25 cellular contexts compared by ENCODE assay signal in the genomic region with DNA sequence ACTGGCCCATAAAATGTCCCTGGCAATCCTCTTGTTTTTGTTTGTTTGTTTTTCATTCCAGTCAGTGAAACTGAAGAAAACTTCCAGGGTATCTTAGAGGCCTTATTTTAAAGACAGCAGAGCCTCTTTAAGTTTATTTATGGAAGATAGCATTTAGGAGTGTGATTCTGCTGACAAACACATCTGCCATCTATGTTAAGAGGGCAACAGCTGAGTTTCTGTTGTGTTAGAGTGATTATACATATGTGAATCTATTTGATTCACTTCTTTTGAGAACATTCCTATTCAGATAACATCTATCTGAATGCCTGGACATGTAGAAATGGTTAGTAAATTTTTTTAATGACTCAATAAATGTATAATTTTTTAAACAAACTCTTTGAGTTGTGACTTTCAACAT.
DNase-seq lines count a peak whose midpoint lies in the region; ATAC-seq and TF ChIP-seq lines count a peak whose summit lies in the region.
"Had no signal": no experiment of that assay in that cellular context is flagged by ENCODE, and none has a peak within 500 bp of the region (broad histone marks: within the 10 kb centered on the region; RNA-seq: fewer than 3 reads in every experiment).

No MANE protein-coding gene starts in this region.

- H3K4me2 ChIP-seq in SK-N-SH (no peak overlapping the region), mesenchymal stem cell (ENCODE audit: low read length, poor library complexity, severe bottlenecking) (no peak overlapping the region)

- H3K14ac ChIP-seq in mesenchymal stem cell (ENCODE audit: low read length in 2 of 2): no peak overlapping the region

- H3K9me2 ChIP-seq in SK-N-SH: no peaks in the 10 kb centered on the region; the same call in 1 of the 2 replicates

- no peak overlapping the region for H2BK12ac ChIP-seq in mesenchymal stem cell (ENCODE audit: low read length in 2 of 2)

- H3F3A ChIP-seq in SK-N-SH (replicated peaks; ENCODE audit: insufficient read depth): no peaks in the 10 kb centered on the region

- no peak for ATAC-seq in SK-N-SH treated with all-trans-retinoic acid at 6 μM for 48 hours
- no peak for ATAC-seq in HG03039 (IDR thresholded peaks at IDR 0.05; ENCODE audit: unreplicated experiment)
- no peak for ATAC-seq in GM21723 (IDR thresholded peaks at IDR 0.05; ENCODE audit: unreplicated experiment)
- no peak for ATAC-seq in GM18498 (IDR thresholded peaks at IDR 0.05; ENCODE audit: unreplicated experiment)
- ATAC-seq: HepG2, K562 had no signal

- H3K4me1 ChIP-seq in SK-N-SH (ENCODE audit: control insufficient read depth in 1 of 2, insufficient read depth in 2 of 2, low read depth in 1 of 2, low read length in 1 of 2) (no peaks in the 10 kb centered on the region), adipocyte (ENCODE audit: control insufficient read depth, insufficient read depth, low read length) (no peaks in the 10 kb centered on the region), mesenchymal stem cell (ENCODE audit: control insufficient read depth, insufficient read depth, low read depth, low read length) (no peaks in the 10 kb centered on the region)
- H3K4me1 ChIP-seq: BE2C had no signal

- H3K4ac ChIP-seq in mesenchymal stem cell (ENCODE audit: low read depth in 1 of 2, low read length in 2 of 2): no peak overlapping the region

- H4K8ac ChIP-seq in mesenchymal stem cell (ENCODE audit: low read length): no peak overlapping the region

- H3K9me3 ChIP-seq in SK-N-SH: no peaks in the 10 kb centered on the region
- peaks cover 3% of the 10 kb centered on the region for H3K9me3 ChIP-seq in adipocyte (ENCODE audit: control insufficient read depth, low read length)
- H3K9me3 ChIP-seq in mesenchymal stem cell (ENCODE audit: control insufficient read depth, low read length): peaks cover 8% of the 10 kb centered on the region
- H3K9me3 ChIP-seq: BE2C, MG63 had no signal

- no peaks in the 10 kb centered on the region for H3K36me3 ChIP-seq in SK-N-SH (replicated peaks in 1 of 2; ENCODE audit: control insufficient read depth in 1 of 2, insufficient read depth in 2 of 2, low read length in 1 of 2)
- H3K36me3 ChIP-seq in adipocyte (ENCODE audit: control insufficient read depth, insufficient read depth, low read length, severe bottlenecking): no peaks in the 10 kb centered on the region
- H3K36me3 ChIP-seq in mesenchymal stem cell (ENCODE audit: control insufficient read depth in 1 of 2, insufficient read depth in 2 of 2, low read depth in 1 of 2, low read length in 2 of 2): no peaks in the 10 kb centered on the region
- H3K36me3 ChIP-seq: BE2C, MG63 had no signal

- no peak overlapping the region for H2BK5ac ChIP-seq in mesenchymal stem cell (ENCODE audit: low read depth, low read length, poor library complexity, severe bottlenecking)

- H4K20me1 ChIP-seq in SK-N-SH (ENCODE audit: insufficient read depth): no peaks in the 10 kb centered on the region

- no peak overlapping the region for H3K23ac ChIP-seq in mesenchymal stem cell (ENCODE audit: low read length in 2 of 2)

- H3K9ac ChIP-seq in SK-N-SH (no peak overlapping the region), adipocyte (ENCODE audit: low read length) (no peak overlapping the region), mesenchymal stem cell (ENCODE audit: low read length) (no peak overlapping the region)

- H2AK5ac ChIP-seq in mesenchymal stem cell (ENCODE audit: low read length, severe bottlenecking): no peak overlapping the region

- POLR2A ChIA-PET in SK-N-SH (lab: Yijun Ruan, JAX): no interaction called here

- no peak for DNase-seq in SK-N-SH
- peak; percentile 22 for DNase-seq in adipocyte (ENCODE audit: low read depth)
- DNase-seq in mesenchymal stem cell: peak; percentile 52
- DNase-seq in NCI-H1105 (lab: John Stamatoyannopoulos, UW): no peak
- DNase-seq: BE2C, Calu3, DMS153, GF-D8, Kasumi-1, MG63, NCI-H1417, NCI-H1694, NCI-H2081, NCI-H226, NCI-H510A, NCI-H69, Right ventricle myocardium superior, RPMI8226 had no signal

- H2BK15ac ChIP-seq in mesenchymal stem cell (ENCODE audit: low read depth, poor library complexity, severe bottlenecking): no peak overlapping the region

- CTCF ChIA-PET in SK-N-SH (lab: Yijun Ruan, JAX): no interaction called here

- H3K27ac ChIP-seq in SK-N-SH (ENCODE audit: low read depth in 2 of 2, low read length in 1 of 2) (no peak overlapping the region), mesenchymal stem cell (ENCODE audit: low read length, poor library complexity, severe bottlenecking) (no peak overlapping the region)
- H3K27ac ChIP-seq: 22Rv1 had no signal

- no peak overlapping the region for H2BK120ac ChIP-seq in mesenchymal stem cell (ENCODE audit: low read depth, low read length)

- no peak overlapping the region for H3K18ac ChIP-seq in mesenchymal stem cell (ENCODE audit: low read depth in 1 of 2, low read length in 2 of 2)

- H3K79me2 ChIP-seq in SK-N-SH (ENCODE audit: insufficient read depth): no peaks in the 10 kb centered on the region

- TF ChIP-seq CTCF in SK-N-SH (IDR thresholded peaks at IDR 0.05): no peak

- no peak for TF ChIP-seq EP300 in SK-N-SH (IDR thresholded peaks at IDR 0.05; ENCODE audit: borderline replicate concordance in 1 of 2, low read depth in 1 of 2, low read length in 1 of 2)

- no peak for TF ChIP-seq RAD21 in SK-N-SH (IDR thresholded peaks at IDR 0.05; ENCODE audit: low read length)

- no peak overlapping the region for H4K91ac ChIP-seq in mesenchymal stem cell (ENCODE audit: low read length)

- H3K27me3 ChIP-seq in SK-N-SH (ENCODE audit: insufficient read depth) (no peaks in the 10 kb centered on the region), adipocyte (replicated peaks; ENCODE audit: control insufficient read depth, insufficient read depth, low read length) (no peaks in the 10 kb centered on the region), mesenchymal stem cell (ENCODE audit: control insufficient read depth in 1 of 2, insufficient read depth in 1 of 2, low read length in 2 of 2) (no peaks in the 10 kb centered on the region)
- H3K27me3 ChIP-seq: BE2C, MG63 had no signal

- no peak overlapping the region for H3K4me3 ChIP-seq in SK-N-SH (ENCODE audit: low read depth in 2 of 2, low read length in 1 of 2)
- no peak overlapping the region for H3K4me3 ChIP-seq in adipocyte (ENCODE audit: low read length)
- H3K4me3 ChIP-seq in mesenchymal stem cell (ENCODE audit: insufficient read depth in 1 of 2, low read depth in 1 of 2, low read length in 2 of 2): no peak overlapping the region
- H3K4me3 ChIP-seq: K562, MG63 had no signal

- H2AFZ ChIP-seq in SK-N-SH (ENCODE audit: low read depth) (no peak overlapping the region), mesenchymal stem cell (ENCODE audit: low read depth, low read length) (no peak overlapping the region)

- no peaks in the 10 kb centered on the region for H3K79me1 ChIP-seq in mesenchymal stem cell (replicated peaks; ENCODE audit: low read length, poor library complexity, severe bottlenecking)

TF ChIP-seq in SK-N-SH treated with all-trans-retinoic acid at 6 μM for 48 hours, 23 proteins besides CTCF, POLR2A, EP300 and RAD21:
- TF ChIP-seq PATZ1 (CRISPR knock-in tag; IDR thresholded peaks at IDR 0.05; ENCODE audit: borderline replicate concordance): no peak
- TF ChIP-seq ISL1 (CRISPR knock-in tag; IDR thresholded peaks at IDR 0.05): 0 out of 2 replicates have a peak, but pooled peaks have one; percentile 7

TF ChIP-seq in SK-N-SH, 30 proteins besides CTCF, POLR2A, EP300 and RAD21:
- no peak for TF ChIP-seq MXI1 (IDR thresholded peaks at IDR 0.05; ENCODE audit: low read depth, low read length)
- TF ChIP-seq IRF3 (IDR thresholded peaks at IDR 0.05; ENCODE audit: low read depth, low read length): no peak
- no peak for TF ChIP-seq RFX5 (IDR thresholded peaks at IDR 0.05; ENCODE audit: low read length)
- TF ChIP-seq SMC3 (IDR thresholded peaks at IDR 0.05; ENCODE audit: low read depth, low read length): no peak
- no peak for TF ChIP-seq RXRA (IDR thresholded peaks at IDR 0.05; ENCODE audit: borderline replicate concordance, low read depth)
- TF ChIP-seq TAF1 (IDR thresholded peaks at IDR 0.05; ENCODE audit: borderline replicate concordance, low read depth, low read length): no peak
- TF ChIP-seq USF1 (IDR thresholded peaks at IDR 0.05; ENCODE audit: borderline replicate concordance, low read depth): no peak
- TF ChIP-seq FOXM1 (IDR thresholded peaks at IDR 0.05; ENCODE audit: low read depth): no peak
- TF ChIP-seq ELF1 (IDR thresholded peaks at IDR 0.05): no peak
- TF ChIP-seq, protein P1, sequence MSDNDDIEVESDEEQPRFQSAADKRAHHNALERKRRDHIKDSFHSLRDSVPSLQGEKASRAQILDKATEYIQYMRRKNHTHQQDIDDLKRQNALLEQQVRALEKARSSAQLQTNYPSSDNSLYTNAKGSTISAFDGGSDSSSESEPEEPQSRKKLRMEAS (IDR thresholded peaks at IDR 0.05; ENCODE audit: low read depth): no peak
TF ChIP-seq in SK-N-SH: peak in this region for 0.

Comparison
In these comparisons a context has a peak if more than half of its experiments do, and no peak if none do; other contexts are left out.
1. DNase-seq: peak in adipocyte (single experiment) and mesenchymal stem cell (single experiment); none in SK-N-SH (single experiment) and NCI-H1105 (single experiment).